Comparison of ENCODE assay signal across 1 cellular context in genomic region chr17:40341808-40342574, GRCh38.
A peak's percentile ranks its signal among the peaks of the same experiment; 100 is the strongest.
TF ChIP-seq lines count a peak whose summit lies in the region.

No MANE protein-coding gene starts in this region.

TF ChIP-seq in liver, 16 proteins besides CTCF, POLR2A, EP300 and RAD21 (continued from another document):
- TF ChIP-seq MAX (IDR thresholded peaks at IDR 0.05) (peak; percentile 10), REST (IDR thresholded peaks at IDR 0.05) (no peak), EGR1 (IDR thresholded peaks at IDR 0.05; ENCODE audit: low read depth in 2 of 2) (peak; percentile 6 to 31), NR2F2 (IDR thresholded peaks at IDR 0.05) (peak; percentile 38)
